In genomic region chr16:70166584-70167197, GRCh38 we compare ENCODE assay signal across 3 cellular contexts. TPM values are rescaled to one million over a fixed set of nuclear protein-coding genes. Genes with fewer than 3 reads are reported as not detected.
"Had no signal": no experiment of that assay in that cellular context is flagged by ENCODE, and none has a peak within 500 bp of the region (broad histone marks: within the 10 kb centered on the region; RNA-seq: fewer than 3 reads in every experiment).

No MANE protein-coding gene starts in this region.

RNA-seq across cellular contexts. Expression of gene CLEC18C, which starts 6.9 kb away (rescaled TPM):
- total RNA-seq: Right ventricle myocardium inferior, RPMI7951 had no signal
- polyA plus RNA-seq: IgD-negative memory B cell had no signal
